In the genomic region with DNA sequence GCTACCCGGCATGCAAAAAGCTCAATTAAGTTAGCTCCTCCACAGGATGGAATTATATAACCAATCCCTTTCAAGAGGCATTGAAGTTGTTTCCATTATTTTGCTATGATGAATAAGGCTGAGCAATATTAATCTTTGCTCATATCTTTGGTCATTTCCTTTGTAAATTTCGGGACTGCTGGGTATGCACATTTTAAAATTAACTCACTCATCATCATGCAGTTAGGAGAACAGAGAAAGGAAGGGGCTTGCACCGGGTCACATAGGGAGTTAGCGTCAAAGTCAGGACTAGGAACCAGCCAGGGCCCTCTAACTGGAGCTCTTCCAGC, we compare ENCODE assay signal across 8 cellular contexts. TPM values are rescaled to one million over a fixed set of nuclear protein-coding genes. Genes with fewer than 3 reads are reported as not detected.
DNase-seq lines count a peak whose midpoint lies in the region; ATAC-seq and TF ChIP-seq lines count a peak whose summit lies in the region.

No MANE protein-coding gene starts in this region.

- no peaks in the 10 kb centered on the region for H3K27me3 ChIP-seq in liver (ENCODE audit: control insufficient read depth in 4 of 4, insufficient read depth in 4 of 4, low read length in 3 of 4)

- no peak for DNase-seq in activated naive CD4-positive, alpha-beta T cell treated with anti-CD3 and anti-CD28 coated beads, Interleukin-2, amount 50 U/mL, for 16 hours
- no peak for DNase-seq in activated CD8-positive, alpha-beta T cell treated with anti-CD3 and anti-CD28 coated beads, Interleukin-2, amount 10 ng/mL, durations not matched to agents 7 days and 5 days
- DNase-seq in NCI-H748 (lab: John Stamatoyannopoulos, UW; ENCODE audit: unreplicated experiment) (no peak), middle frontal gyrus (ENCODE audit: extremely low spot score, low spot score) (no peak)
- no peak for DNase-seq in activated CD4-positive, alpha-beta T cell treated with anti-CD3 and anti-CD28 coated beads, Interleukin-2, amount 50 U/mL, for 48 hours

- no peaks in the 10 kb centered on the region for H3K27me3 Mint-ChIP-seq in activated naive CD4-positive, alpha-beta T cell treated with anti-CD3 and anti-CD28 coated beads, Interleukin-2, amount 50 U/mL, for 24 hours
- H3K27me3 Mint-ChIP-seq in activated CD8-positive, alpha-beta T cell treated with anti-CD3 and anti-CD28 coated beads, Interleukin-2, amount 10 ng/mL, durations not matched to agents 7 days and 5 days (ENCODE audit: low read depth) = no peaks in the 10 kb centered on the region

- peak overlapping the region; percentile 87 for H3K4me3 Mint-ChIP-seq in activated naive CD4-positive, alpha-beta T cell treated with anti-CD3 and anti-CD28 coated beads, Interleukin-2, amount 50 U/mL, for 24 hours
- peak overlapping the region; percentile 94 for H3K4me3 Mint-ChIP-seq in activated CD8-positive, alpha-beta T cell treated with anti-CD3 and anti-CD28 coated beads, Interleukin-2, amount 10 ng/mL, durations not matched to agents 7 days and 5 days

- H3K4me3 ChIP-seq in liver (ENCODE audit: low read depth in 1 of 3, low read length in 3 of 3) (peak overlapping the region; percentile 56 to 77 (median 61)), urinary bladder (ENCODE audit: low read depth, low read length) (peak overlapping the region; percentile 71)

- no peaks in the 10 kb centered on the region for H3K9me3 Mint-ChIP-seq in activated naive CD4-positive, alpha-beta T cell treated with anti-CD3 and anti-CD28 coated beads, Interleukin-2, amount 50 U/mL, for 24 hours
- H3K9me3 Mint-ChIP-seq in activated CD8-positive, alpha-beta T cell treated with anti-CD3 and anti-CD28 coated beads, Interleukin-2, amount 10 ng/mL, durations not matched to agents 7 days and 5 days (ENCODE audit: insufficient read depth) = no peaks in the 10 kb centered on the region

- peaks cover 41% of the 10 kb centered on the region for H3K4me1 Mint-ChIP-seq in activated naive CD4-positive, alpha-beta T cell treated with anti-CD3 and anti-CD28 coated beads, Interleukin-2, amount 50 U/mL, for 24 hours
- H3K4me1 Mint-ChIP-seq in activated CD8-positive, alpha-beta T cell treated with anti-CD3 and anti-CD28 coated beads, Interleukin-2, amount 10 ng/mL, durations not matched to agents 7 days and 5 days (ENCODE audit: low read depth) = peaks cover 35% of the 10 kb centered on the region

- 10% methylated on average over 4 of the region's 4 CpGs for WGBS in liver
- WGBS in urinary bladder = 4% methylated on average over 4 of the region's 4 CpGs

- no peak for TF ChIP-seq CTCF in liver (IDR thresholded peaks at IDR 0.05; ENCODE audit: low read depth, low read length, missing input control)

- CTCF ChIA-PET in activated CD8-positive, alpha-beta T cell treated with anti-CD3 and anti-CD28 coated beads, Interleukin-2, amount 10 ng/mL, durations not matched to agents 7 days and 5 days (lab: Charles Lee) = interaction anchor here (0.7 to 6.7 kb wide), 16 partner anchors 9 to 465 kb away, joined by 3 to 42 read pairs (median 3); no protein-coding TSS in a partner anchor

- peak overlapping the region in 1 of 2 donors; percentile 39 for H3K9ac ChIP-seq in liver (ENCODE audit: low read depth in 1 of 2, low read length in 2 of 2)

- peak in 1 of 2 donors; percentile 20 for TF ChIP-seq RAD21 in liver (IDR thresholded peaks at IDR 0.05)

- no peaks in the 10 kb centered on the region for H3K36me3 Mint-ChIP-seq in activated naive CD4-positive, alpha-beta T cell treated with anti-CD3 and anti-CD28 coated beads, Interleukin-2, amount 50 U/mL, for 24 hours
- H3K36me3 Mint-ChIP-seq in activated CD8-positive, alpha-beta T cell treated with anti-CD3 and anti-CD28 coated beads, Interleukin-2, amount 10 ng/mL, durations not matched to agents 7 days and 5 days (ENCODE audit: low read depth) = peaks cover 11% of the 10 kb centered on the region

- peak overlapping the region; percentile 23 to 60 for H3K27ac ChIP-seq in liver (ENCODE audit: low read depth in 1 of 2, low read length in 2 of 2)
- no peak overlapping the region for H3K27ac ChIP-seq in urinary bladder (ENCODE audit: low read depth)

- peak overlapping the region; percentile 73 for H3K27ac Mint-ChIP-seq in activated naive CD4-positive, alpha-beta T cell treated with anti-CD3 and anti-CD28 coated beads, Interleukin-2, amount 50 U/mL, for 24 hours
- peak overlapping the region; percentile 87 for H3K27ac Mint-ChIP-seq in activated CD8-positive, alpha-beta T cell treated with anti-CD3 and anti-CD28 coated beads, Interleukin-2, amount 10 ng/mL, durations not matched to agents 7 days and 5 days

- POLR2A ChIA-PET in activated CD8-positive, alpha-beta T cell treated with anti-CD3 and anti-CD28 coated beads, Interleukin-2, amount 10 ng/mL, durations not matched to agents 7 days and 5 days (lab: Charles Lee) = interaction anchor here (0.7 to 3.0 kb wide), 6 partner anchors 9 to 289 kb away, joined by 3 to 46 read pairs (median 3); no protein-coding TSS in a partner anchor

- no peaks in the 10 kb centered on the region for H3K36me3 ChIP-seq in liver (ENCODE audit: control insufficient read depth in 4 of 4, insufficient read depth in 3 of 4, low read depth in 1 of 4, low read length in 3 of 4)
- no peaks in the 10 kb centered on the region for H3K36me3 ChIP-seq in urinary bladder (ENCODE audit: insufficient read depth)

- H3K4me1 ChIP-seq in liver (ENCODE audit: control insufficient read depth in 4 of 4, insufficient read depth in 4 of 4, low read length in 3 of 4) (peaks cover 4 to 19% (median 10%) of the 10 kb centered on the region in 4 donors), urinary bladder (ENCODE audit: insufficient read depth) (no peaks in the 10 kb centered on the region)

- H3K9me3 ChIP-seq in liver (ENCODE audit: control insufficient read depth in 4 of 4, low read length in 3 of 4) = no peaks in the 10 kb centered on the region

- no peak for ATAC-seq in activated CD8-positive, alpha-beta T cell treated with anti-CD3 and anti-CD28 coated beads, Interleukin-2, amount 10 ng/mL, durations not matched to agents 7 days and 5 days

TF ChIP-seq in liver, 16 proteins besides CTCF, POLR2A, EP300 and RAD21:
- TF ChIP-seq, protein P1, sequence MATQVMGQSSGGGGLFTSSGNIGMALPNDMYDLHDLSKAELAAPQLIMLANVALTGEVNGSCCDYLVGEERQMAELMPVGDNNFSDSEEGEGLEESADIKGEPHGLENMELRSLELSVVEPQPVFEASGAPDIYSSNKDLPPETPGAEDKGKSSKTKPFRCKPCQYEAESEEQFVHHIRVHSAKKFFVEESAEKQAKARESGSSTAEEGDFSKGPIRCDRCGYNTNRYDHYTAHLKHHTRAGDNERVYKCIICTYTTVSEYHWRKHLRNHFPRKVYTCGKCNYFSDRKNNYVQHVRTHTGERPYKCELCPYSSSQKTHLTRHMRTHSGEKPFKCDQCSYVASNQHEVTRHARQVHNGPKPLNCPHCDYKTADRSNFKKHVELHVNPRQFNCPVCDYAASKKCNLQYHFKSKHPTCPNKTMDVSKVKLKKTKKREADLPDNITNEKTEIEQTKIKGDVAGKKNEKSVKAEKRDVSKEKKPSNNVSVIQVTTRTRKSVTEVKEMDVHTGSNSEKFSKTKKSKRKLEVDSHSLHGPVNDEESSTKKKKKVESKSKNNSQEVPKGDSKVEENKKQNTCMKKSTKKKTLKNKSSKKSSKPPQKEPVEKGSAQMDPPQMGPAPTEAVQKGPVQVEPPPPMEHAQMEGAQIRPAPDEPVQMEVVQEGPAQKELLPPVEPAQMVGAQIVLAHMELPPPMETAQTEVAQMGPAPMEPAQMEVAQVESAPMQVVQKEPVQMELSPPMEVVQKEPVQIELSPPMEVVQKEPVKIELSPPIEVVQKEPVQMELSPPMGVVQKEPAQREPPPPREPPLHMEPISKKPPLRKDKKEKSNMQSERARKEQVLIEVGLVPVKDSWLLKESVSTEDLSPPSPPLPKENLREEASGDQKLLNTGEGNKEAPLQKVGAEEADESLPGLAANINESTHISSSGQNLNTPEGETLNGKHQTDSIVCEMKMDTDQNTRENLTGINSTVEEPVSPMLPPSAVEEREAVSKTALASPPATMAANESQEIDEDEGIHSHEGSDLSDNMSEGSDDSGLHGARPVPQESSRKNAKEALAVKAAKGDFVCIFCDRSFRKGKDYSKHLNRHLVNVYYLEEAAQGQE (IDR thresholded peaks at IDR 0.05) = no peak
- no peak for TF ChIP-seq HNF4A (conservative IDR thresholded peaks at IDR 0.05)
- TF ChIP-seq GABPA (IDR thresholded peaks at IDR 0.05 in 1 of 2, conservative IDR thresholded peaks at IDR 0.05 in 1 of 2) = no peak
- peak; percentile 78 for TF ChIP-seq NR2F2 (IDR thresholded peaks at IDR 0.05)
- no peak for TF ChIP-seq JUND (IDR thresholded peaks at IDR 0.05)
- TF ChIP-seq SP1 (IDR thresholded peaks at IDR 0.05) = no peak
- TF ChIP-seq FOXA2 (IDR thresholded peaks at IDR 0.05) = no peak
- no peak for TF ChIP-seq TAF1 (conservative IDR thresholded peaks at IDR 0.05)

RNA-seq across cellular contexts. Expression of a gene that starts 0.4 kb away (rescaled TPM):
- total RNA-seq in activated CD8-positive, alpha-beta T cell treated with anti-CD3 and anti-CD28 coated beads, Interleukin-2, amount 10 ng/mL, durations not matched to agents 7 days and 5 days = 10 to 100 TPM; 35.9 to 36.3 TPM
- total RNA-seq in liver (1 to 10 TPM; 1.5 to 6.7 TPM), urinary bladder (3.3 TPM)
- polyA plus RNA-seq in liver (1 to 10 TPM; 1.2 to 2.4 TPM), urinary bladder (6.9 TPM)
